Comparison of ENCODE assay signal across 9 cellular contexts in genomic region chr13:26971990-26972888, GRCh38.
A peak's percentile ranks its signal among the peaks of the same experiment; 100 is the strongest.
DNase-seq lines count a peak whose midpoint lies in the region; ATAC-seq and TF ChIP-seq lines count a peak whose summit lies in the region.
"Had no signal": no experiment of that assay in that cellular context is flagged by ENCODE, and none has a peak within 500 bp of the region (broad histone marks: within the 10 kb centered on the region; RNA-seq: fewer than 3 reads in every experiment).

No MANE protein-coding gene starts in this region.

- peak overlapping the region; percentile 15 for H3K27ac ChIP-seq in thymus (ENCODE audit: low read depth)
- H3K27ac ChIP-seq: thoracic aorta had no signal

- intact Hi-C loops in activated CD4-positive, alpha-beta memory T cell treated with anti-CD3 and anti-CD28 coated beads for 36 hours (cut with micrococcal nuclease): no loop called here

- peaks cover 5% of the 10 kb centered on the region for H3K4me1 Mint-ChIP-seq in activated CD4-positive, alpha-beta memory T cell treated with anti-CD3 and anti-CD28 coated beads for 36 hours (ENCODE audit: low read depth)

- H3K4me3 Mint-ChIP-seq in activated CD4-positive, alpha-beta memory T cell treated with anti-CD3 and anti-CD28 coated beads for 36 hours: no peak overlapping the region

- H3K4me1 ChIP-seq in thymus (ENCODE audit: control insufficient read depth, insufficient read depth, low read length): no peaks in the 10 kb centered on the region

- H3K36me3 ChIP-seq in thymus (ENCODE audit: control insufficient read depth, insufficient read depth): no peaks in the 10 kb centered on the region
- H3K36me3 ChIP-seq: thoracic aorta had no signal

- no peaks in the 10 kb centered on the region for H3K27me3 Mint-ChIP-seq in activated CD4-positive, alpha-beta memory T cell treated with anti-CD3 and anti-CD28 coated beads for 36 hours

- H3K4me3 ChIP-seq in HFF-Myc (replicated peaks; ENCODE audit: low read depth, low read length): no peak overlapping the region
- no peak overlapping the region for H3K4me3 ChIP-seq in thymus (ENCODE audit: low read length)
- H3K4me3 ChIP-seq: thoracic aorta had no signal

- 39% methylated on average over 10 of the region's 10 CpGs for WGBS in thymus

- no peaks in the 10 kb centered on the region for H3K9me3 ChIP-seq in thymus (ENCODE audit: control insufficient read depth)
- H3K9me3 ChIP-seq: thoracic aorta had no signal

- CTCF ChIA-PET in activated CD4-positive, alpha-beta memory T cell treated with anti-CD3 and anti-CD28 coated beads for 36 hours (lab: Charles Lee): interaction anchor here (0.6 to 2.6 kb wide), 7 partner anchors 9 to 968 kb away, joined by 3 to 17 read pairs (median 6); no protein-coding TSS in a partner anchor

- no peaks in the 10 kb centered on the region for H3K36me3 Mint-ChIP-seq in activated CD4-positive, alpha-beta memory T cell treated with anti-CD3 and anti-CD28 coated beads for 36 hours

- H3K27ac Mint-ChIP-seq in activated CD4-positive, alpha-beta memory T cell treated with anti-CD3 and anti-CD28 coated beads for 36 hours: no peak overlapping the region

- TF ChIP-seq CTCF in HFF-Myc (IDR thresholded peaks at IDR 0.05; ENCODE audit: low read depth, low read length, missing control alignments): peak; percentile 48

- H3K9me3 Mint-ChIP-seq in activated CD4-positive, alpha-beta memory T cell treated with anti-CD3 and anti-CD28 coated beads for 36 hours: peaks cover 1% of the 10 kb centered on the region

- POLR2A ChIA-PET in activated CD4-positive, alpha-beta memory T cell treated with anti-CD3 and anti-CD28 coated beads for 36 hours (lab: Charles Lee): no interaction called here

- ATAC-seq in HG03025 (IDR thresholded peaks at IDR 0.05; ENCODE audit: low FRiP score, unreplicated experiment): no peak

- DNase-seq in DMS 273 treated with DMSO at 0.1 percent for 48 hours (lab: John Stamatoyannopoulos, UW) (peak; percentile 8), HFF-Myc (ENCODE audit: extremely low read depth, low read depth) (no peak), NCI-H345 treated with DMSO at 0.1 percent for 48 hours (lab: John Stamatoyannopoulos, UW; ENCODE audit: unreplicated experiment) (peak; percentile 69), iPS DF 19.7 (ENCODE audit: low read depth, low spot score) (peak; percentile 48), amygdala (lab: John Stamatoyannopoulos, UW) (no peak)
- peak; percentile 59 for DNase-seq in activated CD4-positive, alpha-beta memory T cell treated with anti-CD3 and anti-CD28 coated beads for 36 hours

- no peaks in the 10 kb centered on the region for H3K27me3 ChIP-seq in thymus (ENCODE audit: control insufficient read depth, insufficient read depth)

Comparison
In these comparisons a context has a peak if more than half of its experiments do, and no peak if none do; other contexts are left out.
1. DNase-seq: peak in DMS 273 treated with DMSO at 0.1 percent for 48 hours (single experiment), NCI-H345 treated with DMSO at 0.1 percent for 48 hours (single experiment), activated CD4-positive, alpha-beta memory T cell treated with anti-CD3 and anti-CD28 coated beads for 36 hours (single experiment) and iPS DF 19.7 (single experiment); none in HFF-Myc (single experiment) and amygdala (0 of 56).